8 cellular contexts compared by ENCODE assay signal in genomic region chr17:17107891-17108680, GRCh38.
DNase-seq lines count a peak whose midpoint lies in the region; ATAC-seq, FAIRE-seq and TF ChIP-seq lines count a peak whose summit lies in the region.

No MANE protein-coding gene starts in this region.

- POLR2A ChIA-PET in GM12878 (lab: Charles Lee), result interaction anchor here (0.5 kb wide), 1 partner anchor 15 kb away, joined by 7 read pairs; no protein-coding TSS in a partner anchor

- TF ChIP-seq EP300 in GM12878 (IDR thresholded peaks at IDR 0.05; ENCODE audit: borderline replicate concordance in 1 of 2, control insufficient read depth in 1 of 2, low read depth in 2 of 2, low read length in 2 of 2), result no peak

- H4K91ac ChIP-seq in H9 (ENCODE audit: insufficient read length, low read depth, low read length), result no peak overlapping the region

- peak; percentile 47 for ATAC-seq in GM12878
- ATAC-seq in stimulated activated effector memory CD8-positive, alpha-beta T cell treated with anti-CD3 and anti-CD28 coated beads, Interleukin-12 subunit alpha, Interleukin-12 subunit beta, amount 100 ng/mL, for 72 hours, result peak; percentile 80
- ATAC-seq in GM18868 (IDR thresholded peaks at IDR 0.05; ENCODE audit: unreplicated experiment), result no peak

- WGBS in H9 (ENCODE audit: extremely low coverage, insufficient read length, low lambda C conversion rate), result no CpG with 5 or more reads among the region's 7 CpGs
- 80% methylated on average over 7 of the region's 7 CpGs for WGBS in GM12878 (ENCODE audit: insufficient coverage, insufficient replicate concordance, low lambda C conversion rate, missing lambda C conversion rate)

- H3K79me1 ChIP-seq in H9 (ENCODE audit: insufficient read depth, low read depth, low read length, poor library complexity, severe bottlenecking), result no peaks in the 10 kb centered on the region

- peak overlapping the region in 2 of 3 experiments; percentile 86 to 93; a peak in 4 of 7 replicates for H3K27ac Mint-ChIP-seq in H9
- H3K27ac Mint-ChIP-seq in stimulated activated effector memory CD8-positive, alpha-beta T cell treated with anti-CD3 and anti-CD28 coated beads, Interleukin-12 subunit alpha, Interleukin-12 subunit beta, amount 100 ng/mL, for 72 hours, result peak overlapping the region; percentile 83

- H3K4me3 Mint-ChIP-seq in H9, result no peak overlapping the region
- H3K4me3 Mint-ChIP-seq in stimulated activated effector memory CD8-positive, alpha-beta T cell treated with anti-CD3 and anti-CD28 coated beads, Interleukin-12 subunit alpha, Interleukin-12 subunit beta, amount 100 ng/mL, for 72 hours, result peak overlapping the region; percentile 25

- SMC1A ChIA-PET in GM12878 (lab: Charles Lee; ENCODE audit: uncharacterized antibody, unreplicated experiment), result interaction anchor here (0.6 to 0.7 kb wide), 2 partner anchors 193 to 204 kb away, joined by 3 to 4 read pairs; no protein-coding TSS in a partner anchor

- no peak for TF ChIP-seq RAD21 in GM12878 (IDR thresholded peaks at IDR 0.05; ENCODE audit: insufficient read depth, low read depth, low read length)

- H3K9ac ChIP-seq in H9 (ENCODE audit: extremely low read depth, insufficient read length, low read length) (no peak overlapping the region), GM12878 (ENCODE audit: control insufficient read depth, insufficient read depth, low read length) (no peak overlapping the region), kidney (ENCODE audit: low read length in 2 of 2) (peak overlapping the region in 1 of 2 donors; percentile 28)

- H2AK5ac ChIP-seq in H9 (ENCODE audit: insufficient read length, low read length), result no peak overlapping the region

- no peak for TF ChIP-seq POLR2A in GM12878 (IDR thresholded peaks at IDR 0.05; ENCODE audit: low read depth, low read length)

- no peak overlapping the region for H2BK5ac ChIP-seq in H9 (ENCODE audit: insufficient read length, low read length)

- in situ Hi-C loops in GM12878 (cut with MboI), result no loop called here

- peaks cover 18 to 21% of the 10 kb centered on the region in 2 experiments for H3K4me1 Mint-ChIP-seq in H9
- peaks cover 82% of the 10 kb centered on the region for H3K4me1 Mint-ChIP-seq in stimulated activated effector memory CD8-positive, alpha-beta T cell treated with anti-CD3 and anti-CD28 coated beads, Interleukin-12 subunit alpha, Interleukin-12 subunit beta, amount 100 ng/mL, for 72 hours

- intact Hi-C loops in GM12878 (cut with micrococcal nuclease; ENCODE audit: unreplicated experiment) (no loop called here), kidney (cut with DNase I) (no loop called here)

- H3K56ac ChIP-seq in H9 (ENCODE audit: insufficient read length, low read depth, low read length), result no peak overlapping the region

- CTCF ChIA-PET in GM12878 (lab: Yijun Ruan, JAX), result interaction anchor here (0.8 to 0.9 kb wide), 3 partner anchors 11 to 33 kb away, joined by 3 to 4 read pairs (median 3); no protein-coding TSS in a partner anchor

- no peak overlapping the region for H3T11ph ChIP-seq in H9 (ENCODE audit: low read length)

- no peak overlapping the region for H3K27ac ChIP-seq in H9 (ENCODE audit: insufficient read length, low read depth, low read length)
- H3K27ac ChIP-seq in GM12878 (ENCODE audit: control insufficient read depth, insufficient read depth), result no peak overlapping the region
- H3K27ac ChIP-seq in kidney (ENCODE audit: low read depth in 2 of 2, low read length in 2 of 2), result peak overlapping the region; percentile 2 to 33

- DNase-seq in H9, result no peak
- no peak for DNase-seq in GM12878 (ENCODE audit: low read depth, low spot score)
- DNase-seq in kidney, result peak; percentile 60
- DNase-seq in stimulated activated effector memory CD8-positive, alpha-beta T cell treated with anti-CD3 and anti-CD28 coated beads, Interleukin-12 subunit alpha, Interleukin-12 subunit beta, amount 100 ng/mL, for 72 hours (ENCODE audit: low spot score in 2 of 2), result no peak
- DNase-seq in stimulated activated CD4-positive, alpha-beta T cell treated with anti-CD3 and anti-CD28 coated beads, Interleukin-4, amount 100 ng/mL, for 24 hours, result no peak
- DNase-seq in GM20000 (ENCODE audit: low spot score), result no peak
- no peak for DNase-seq in stimulated activated naive CD4-positive, alpha-beta T cell treated with Interleukin-2 at 50 U/mL for 16 hours (lab: John Stamatoyannopoulos, UW)

- no peak overlapping the region for H3K4me3 ChIP-seq in GM12878
- H3K4me3 ChIP-seq in kidney (ENCODE audit: low read length in 2 of 2), result no peak overlapping the region

- no peak overlapping the region; the same call in 1 of the 2 replicates for H3K14ac ChIP-seq in H9 (ENCODE audit: insufficient read depth, low read length)

- H3K23ac ChIP-seq in H9 (ENCODE audit: insufficient read length, low read depth, low read length), result no peak overlapping the region

- FAIRE-seq in GM12878 (lab: Jason Lieb, UNC), result no peak
- no peak for FAIRE-seq in kidney (lab: Jason Lieb, UNC)

- no peak overlapping the region for H2BK120ac ChIP-seq in H9 (ENCODE audit: low read depth, low read length, poor library complexity, severe bottlenecking)

- H2BK15ac ChIP-seq in H9 (ENCODE audit: low read depth, low read length), result no peak overlapping the region

- H3K9me3 Mint-ChIP-seq in H9, result no peaks in the 10 kb centered on the region
- H3K9me3 Mint-ChIP-seq in stimulated activated effector memory CD8-positive, alpha-beta T cell treated with anti-CD3 and anti-CD28 coated beads, Interleukin-12 subunit alpha, Interleukin-12 subunit beta, amount 100 ng/mL, for 72 hours, result no peaks in the 10 kb centered on the region

- H3K36me3 Mint-ChIP-seq in H9 (ENCODE audit: insufficient read depth in 1 of 3, low read depth in 3 of 3), result no peaks in the 10 kb centered on the region; a peak in 1 of 7 replicates
- H3K36me3 Mint-ChIP-seq in stimulated activated effector memory CD8-positive, alpha-beta T cell treated with anti-CD3 and anti-CD28 coated beads, Interleukin-12 subunit alpha, Interleukin-12 subunit beta, amount 100 ng/mL, for 72 hours, result peaks cover 7% of the 10 kb centered on the region

- H4K8ac ChIP-seq in H9 (replicated peaks; ENCODE audit: insufficient read length, low read depth, low read length), result no peak overlapping the region

- H3K23me2 ChIP-seq in H9 (ENCODE audit: insufficient read length, low read depth, low read length, poor library complexity, severe bottlenecking), result no peaks in the 10 kb centered on the region

- H4K20me1 ChIP-seq in H9 (ENCODE audit: control insufficient read depth, insufficient read depth, insufficient read length) (no peaks in the 10 kb centered on the region), GM12878 (ENCODE audit: control insufficient read depth, insufficient read depth) (no peaks in the 10 kb centered on the region; the same call in 1 of the 2 replicates)

- no TSS peak for BruUV-seq in GM12878 (replicated peaks; lab: Mats Ljungman, UMichigan)

- H4K5ac ChIP-seq in H9 (ENCODE audit: insufficient read length, low read depth, low read length), result no peak overlapping the region

- H2BK20ac ChIP-seq in H9 (ENCODE audit: low read depth, low read length, poor library complexity, severe bottlenecking), result no peak overlapping the region

- H3K27me3 ChIP-seq in H9 (ENCODE audit: insufficient read depth, low read length), result no peaks in the 10 kb centered on the region
- no peaks in the 10 kb centered on the region for H3K27me3 ChIP-seq in GM12878 (replicated peaks in 1 of 2; ENCODE audit: control insufficient read depth in 2 of 2, insufficient read depth in 2 of 2, low read length in 1 of 2)

- H3K4ac ChIP-seq in H9 (ENCODE audit: low read depth, low read length), result no peak overlapping the region

- no peak overlapping the region for H2AFZ ChIP-seq in H9 (ENCODE audit: low read length)
- H2AFZ ChIP-seq in GM12878 (ENCODE audit: control insufficient read depth, low read depth, low read length), result no peak overlapping the region

- no peaks in the 10 kb centered on the region for H3K4me1 ChIP-seq in H9 (ENCODE audit: insufficient read depth, low read length)
- H3K4me1 ChIP-seq in GM12878 (ENCODE audit: control insufficient read depth, insufficient read depth, low read length), result peaks cover 3% of the 10 kb centered on the region
- peaks cover 38 to 63% of the 10 kb centered on the region in 2 donors for H3K4me1 ChIP-seq in kidney (ENCODE audit: control insufficient read depth in 1 of 2, insufficient read depth in 1 of 2, low read depth in 1 of 2, low read length in 2 of 2)

- no peaks in the 10 kb centered on the region for H3K9me3 ChIP-seq in H9 (ENCODE audit: control insufficient read depth, low read depth, low read length)
- no peaks in the 10 kb centered on the region for H3K9me3 ChIP-seq in GM12878 (replicated peaks; ENCODE audit: control insufficient read depth, insufficient read depth, low read length)
- H3K9me3 ChIP-seq in kidney (ENCODE audit: control insufficient read depth in 1 of 2, low read length in 2 of 2), result no peaks in the 10 kb centered on the region

- no peak overlapping the region for H2BK12ac ChIP-seq in H9 (ENCODE audit: insufficient read length, low read depth, low read length)

- no peaks in the 10 kb centered on the region for H3K79me2 ChIP-seq in H9 (ENCODE audit: insufficient read depth, low read length)
- peaks cover 3% of the 10 kb centered on the region for H3K79me2 ChIP-seq in GM12878 (ENCODE audit: control insufficient read depth, insufficient read depth, low read length)

- no peak overlapping the region for H3K4me2 ChIP-seq in H9 (ENCODE audit: insufficient read depth, insufficient read length, low read length)
- no peak overlapping the region for H3K4me2 ChIP-seq in GM12878 (ENCODE audit: control insufficient read depth, insufficient read depth)

- no peaks in the 10 kb centered on the region for H3K27me3 Mint-ChIP-seq in H9 (ENCODE audit: low read depth)

- TF ChIP-seq CTCF in H9 (conservative IDR thresholded peaks at IDR 0.05) (no peak), GM12878 (IDR thresholded peaks at IDR 0.05 in 2 of 3, conservative IDR thresholded peaks at IDR 0.05 in 1 of 3; ENCODE audit: control insufficient read depth in 2 of 3, extremely low read depth in 1 of 3, insufficient read depth in 1 of 3, low read depth in 3 of 3, low read length in 3 of 3) (no peak), kidney (IDR thresholded peaks at IDR 0.05; ENCODE audit: borderline replicate concordance, extremely low read depth, insufficient read depth) (no peak), GM20000 (IDR thresholded peaks at IDR 0.05; ENCODE audit: extremely low read depth, missing control alignments) (no peak)

- H3K36me3 ChIP-seq in GM12878 (ENCODE audit: control insufficient read depth in 2 of 2, insufficient read depth in 2 of 2, low read length in 1 of 2) (peaks cover 0 to 13% of the 10 kb centered on the region in 2 experiments; a peak in 2 of 4 replicates), kidney (ENCODE audit: control insufficient read depth in 1 of 2, insufficient read depth in 2 of 2, low read length in 2 of 2) (peaks cover 0 to 2% of the 10 kb centered on the region in 2 donors)

- RAD21 ChIA-PET in GM12878 (lab: Charles Lee; ENCODE audit: unreplicated experiment), result interaction anchor here (1.6 kb wide), 1 partner anchor 12 kb away, joined by 3 read pairs; no protein-coding TSS in a partner anchor

- no peak overlapping the region for H3K18ac ChIP-seq in H9 (ENCODE audit: insufficient read length, low read depth, low read length)

TF ChIP-seq in GM12878, 131 proteins besides CTCF, POLR2A, EP300 and RAD21 (continues in another document):
- TF ChIP-seq RUNX3 (IDR thresholded peaks at IDR 0.05; ENCODE audit: low read length), result no peak
- TF ChIP-seq SREBF1 (IDR thresholded peaks at IDR 0.05; ENCODE audit: low read length), result no peak
- TF ChIP-seq FOXM1 (IDR thresholded peaks at IDR 0.05; ENCODE audit: low read depth, low read length), result no peak

Comparison
In these comparisons a context has a peak if more than half of its experiments do, and no peak if none do; other contexts are left out.
1. H3K27ac ChIP-seq: peak in kidney (2 of 2); none in H9 (single experiment) and GM12878 (single experiment).